9 cellular contexts compared by ENCODE assay signal in the genomic region with DNA sequence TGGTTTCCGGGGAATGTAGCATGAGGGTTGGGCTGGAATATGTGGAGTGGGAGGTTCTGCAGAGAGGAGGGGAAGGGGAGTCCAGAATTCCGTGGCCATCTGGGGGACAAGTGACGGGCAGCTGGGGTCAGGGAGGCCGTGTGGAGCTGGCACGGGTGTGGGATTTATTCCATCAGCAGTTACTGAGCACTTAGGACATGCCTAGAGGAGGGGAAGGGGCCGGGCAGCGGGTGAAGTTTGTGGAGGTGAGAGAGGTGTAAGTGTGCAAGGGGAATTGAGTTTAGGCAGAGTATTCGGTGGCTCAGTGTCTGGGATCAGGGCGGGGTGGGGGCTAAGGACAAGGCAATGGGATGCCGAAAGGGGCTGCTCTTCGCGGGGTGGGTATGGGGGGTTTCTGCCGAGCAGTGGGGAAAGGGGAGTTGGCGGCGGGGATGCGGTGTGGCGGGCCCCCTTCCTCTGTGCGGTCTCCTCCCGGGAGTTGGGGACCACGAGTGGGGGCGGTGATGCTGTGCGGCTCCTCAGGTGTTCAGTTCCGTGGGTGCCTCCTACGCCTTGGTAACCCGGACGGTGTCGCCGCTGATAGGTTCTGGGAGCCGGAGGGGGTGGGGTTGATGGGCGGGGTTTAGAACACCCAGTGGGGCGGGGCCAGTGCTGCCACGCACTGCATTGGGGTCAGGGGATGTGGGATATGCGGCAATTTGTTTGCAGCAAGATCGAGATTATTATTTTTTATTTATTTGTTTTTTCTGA. TPM values are rescaled to one million over a fixed set of nuclear protein-coding genes. Genes with fewer than 3 reads are reported as not detected.
A peak's percentile ranks its signal among the peaks of the same experiment; 100 is the strongest.
DNase-seq lines count a peak whose midpoint lies in the region; ATAC-seq, FAIRE-seq and TF ChIP-seq lines count a peak whose summit lies in the region.
"Had no signal": no experiment of that assay in that cellular context is flagged by ENCODE, and none has a peak within 500 bp of the region (broad histone marks: within the 10 kb centered on the region; RNA-seq: fewer than 3 reads in every experiment).

No MANE protein-coding gene starts in this region.

- H3K27ac ChIP-seq in body of pancreas: no peak overlapping the region
- no peak overlapping the region for H3K27ac ChIP-seq in kidney (ENCODE audit: low read depth in 2 of 2, low read length in 2 of 2)
- no peak overlapping the region for H3K27ac ChIP-seq in ovary

- ATAC-seq in HG02610 (IDR thresholded peaks at IDR 0.05; ENCODE audit: unreplicated experiment) (peak; percentile 51), body of pancreas (peak; percentile 70), GM18520 (IDR thresholded peaks at IDR 0.05; ENCODE audit: unreplicated experiment) (no peak), HG03025 (IDR thresholded peaks at IDR 0.05; ENCODE audit: low FRiP score, unreplicated experiment) (no peak)

- no peak for TF ChIP-seq EP300 in ovary (IDR thresholded peaks at IDR 0.05)

- TF ChIP-seq POLR2A in body of pancreas (IDR thresholded peaks at IDR 0.05) (no peak), ovary (IDR thresholded peaks at IDR 0.05) (no peak)

- no peak overlapping the region for H3K9ac ChIP-seq in kidney (ENCODE audit: low read length in 2 of 2)

- no peaks in the 10 kb centered on the region for H3K27me3 ChIP-seq in body of pancreas
- H3K27me3 ChIP-seq in ovary: no peaks in the 10 kb centered on the region

- H3K36me3 ChIP-seq in body of pancreas (replicated peaks in 1 of 2; ENCODE audit: insufficient read depth in 1 of 2, low read depth in 2 of 2) (no peaks in the 10 kb centered on the region), kidney (ENCODE audit: control insufficient read depth in 1 of 2, insufficient read depth in 2 of 2, low read length in 2 of 2) (peaks cover 0 to 3% of the 10 kb centered on the region in 2 donors), ovary (no peaks in the 10 kb centered on the region)

- TF ChIP-seq CTCF in body of pancreas (IDR thresholded peaks at IDR 0.05): no peak
- no peak for TF ChIP-seq CTCF in kidney (IDR thresholded peaks at IDR 0.05; ENCODE audit: borderline replicate concordance, extremely low read depth, insufficient read depth)
- TF ChIP-seq CTCF in ovary (IDR thresholded peaks at IDR 0.05): no peak

- DNase-seq in T-helper 22 cell (ENCODE audit: low read depth): peak; percentile 69
- DNase-seq in body of pancreas: peak; percentile 49 to 71 (median 60)
- DNase-seq in kidney: peak; percentile 80
- peak; percentile 30 for DNase-seq in stimulated activated CD8-positive, alpha-beta memory T cell treated with anti-CD3 and anti-CD28 coated beads, Interleukin-12 subunit alpha, Interleukin-12 subunit beta, amount 100 ng/mL, for 24 hours (ENCODE audit: extremely low read depth)
- no peak for DNase-seq in ovary

- peaks cover 18% of the 10 kb centered on the region for H3K4me1 ChIP-seq in body of pancreas
- H3K4me1 ChIP-seq in kidney (ENCODE audit: control insufficient read depth in 1 of 2, insufficient read depth in 1 of 2, low read depth in 1 of 2, low read length in 2 of 2): peaks cover 0 to 8% of the 10 kb centered on the region in 2 donors
- H3K4me1 ChIP-seq in ovary (ENCODE audit: insufficient read depth): peaks cover 6% of the 10 kb centered on the region

- no peak overlapping the region for H3K4me3 ChIP-seq in body of pancreas
- no peak overlapping the region for H3K4me3 ChIP-seq in kidney (ENCODE audit: low read length in 2 of 2)
- no peak overlapping the region for H3K4me3 ChIP-seq in ovary

- FAIRE-seq in kidney (lab: Jason Lieb, UNC): no peak

- WGBS in body of pancreas, 2 donors: 8 to 13% methylated on average over 26 to 34 of the region's 34 CpGs
- WGBS in ovary, 3 donors: 5 to 11% (median 5%) methylated on average over 33 to 34 of the region's 34 CpGs

- intact Hi-C loops in body of pancreas (cut with DNase I) (no loop called here), kidney (cut with DNase I) (no loop called here), ovary (cut with DNase I) (loop anchor here in 1 of 4 donors (10.0 kb wide), 1 partner anchor 86 kb away; a partner anchor contains a TSS)

- H3K9me3 ChIP-seq in body of pancreas: no peaks in the 10 kb centered on the region
- H3K9me3 ChIP-seq in kidney (ENCODE audit: control insufficient read depth in 1 of 2, low read length in 2 of 2): no peaks in the 10 kb centered on the region
- H3K9me3 ChIP-seq in ovary: no peaks in the 10 kb centered on the region

RNA-seq across cellular contexts. Expression of a gene that starts 5.4 kb away (rescaled TPM):
- 10 to 100 TPM in 1 of 2 donors, 1 to 10 TPM in 1; 7.8 to 14.5 TPM for total RNA-seq in body of pancreas
- 22.2 TPM for total RNA-seq in kidney
- polyA plus RNA-seq in kidney (ENCODE audit: insufficient read depth, low read depth, low replicate concordance): 17.8 TPM
- total RNA-seq in ovary: 10 to 100 TPM in 6 of 7 donors, 1 to 10 TPM in 1; 7.6 to 19.6 (median 16.6) TPM
- polyA plus RNA-seq in ovary: 10 to 100 TPM in 1 of 2 donors, 1 to 10 TPM in 1; 2.7 to 12.5 TPM

RNA-seq across cellular contexts. Expression of a gene that starts 22.2 kb away (rescaled TPM):
- total RNA-seq in body of pancreas (not detected), kidney (not detected), ovary (not detected)
- polyA plus RNA-seq in kidney (ENCODE audit: insufficient read depth, low read depth, low replicate concordance) (not detected), ovary (not detected)
- total RNA-seq: M059J had no signal

RNA-seq across cellular contexts. Expression of a gene that starts 27.0 kb away (rescaled TPM):
- total RNA-seq in body of pancreas (1 to 10 TPM; 1.3 to 1.6 TPM), kidney (8.5 TPM), ovary (1 to 10 TPM in 5 of 7 donors, under 1 TPM in 2; 0.23 to 4.8 (median 2.2) TPM)
- polyA plus RNA-seq in kidney (ENCODE audit: insufficient read depth, low read depth, low replicate concordance) (0.95 TPM), ovary (1 to 10 TPM; 1.5 to 3.5 TPM)

RNA-seq across cellular contexts. Expression of a gene that starts 40.1 kb away (rescaled TPM):
- total RNA-seq in body of pancreas (not detected), kidney (not detected), ovary (not detected)
- polyA plus RNA-seq in kidney (ENCODE audit: insufficient read depth, low read depth, low replicate concordance) (not detected), ovary (not detected)
- total RNA-seq: M059J had no signal

Comparison
In these comparisons a context has a peak if more than half of its experiments do, and no peak if none do; other contexts are left out.
1. ATAC-seq: peak in HG02610 (single experiment) and body of pancreas (single experiment); none in GM18520 (single experiment) and HG03025 (single experiment).
2. DNase-seq: peak in T-helper 22 cell (single experiment), body of pancreas (4 of 4), kidney (single experiment) and stimulated activated CD8-positive, alpha-beta memory T cell treated with anti-CD3 and anti-CD28 coated beads, Interleukin-12 subunit alpha, Interleukin-12 subunit beta, amount 100 ng/mL, for 24 hours (single experiment); none in ovary (0 of 5).